ENCODE assay signal across 1 cellular context in genomic region chr19:35569281-35569781, GRCh38.
TF ChIP-seq lines count a peak whose summit lies in the region.

No MANE protein-coding gene starts in this region.

TF ChIP-seq in HepG2, 621 proteins besides CTCF, POLR2A, EP300 and RAD21 (continued from another document and continues in another):
- TF ChIP-seq ZNF235 (CRISPR knock-in tag; IDR thresholded peaks at IDR 0.05; ENCODE audit: borderline replicate concordance): no peak
- TF ChIP-seq, protein P1, sequence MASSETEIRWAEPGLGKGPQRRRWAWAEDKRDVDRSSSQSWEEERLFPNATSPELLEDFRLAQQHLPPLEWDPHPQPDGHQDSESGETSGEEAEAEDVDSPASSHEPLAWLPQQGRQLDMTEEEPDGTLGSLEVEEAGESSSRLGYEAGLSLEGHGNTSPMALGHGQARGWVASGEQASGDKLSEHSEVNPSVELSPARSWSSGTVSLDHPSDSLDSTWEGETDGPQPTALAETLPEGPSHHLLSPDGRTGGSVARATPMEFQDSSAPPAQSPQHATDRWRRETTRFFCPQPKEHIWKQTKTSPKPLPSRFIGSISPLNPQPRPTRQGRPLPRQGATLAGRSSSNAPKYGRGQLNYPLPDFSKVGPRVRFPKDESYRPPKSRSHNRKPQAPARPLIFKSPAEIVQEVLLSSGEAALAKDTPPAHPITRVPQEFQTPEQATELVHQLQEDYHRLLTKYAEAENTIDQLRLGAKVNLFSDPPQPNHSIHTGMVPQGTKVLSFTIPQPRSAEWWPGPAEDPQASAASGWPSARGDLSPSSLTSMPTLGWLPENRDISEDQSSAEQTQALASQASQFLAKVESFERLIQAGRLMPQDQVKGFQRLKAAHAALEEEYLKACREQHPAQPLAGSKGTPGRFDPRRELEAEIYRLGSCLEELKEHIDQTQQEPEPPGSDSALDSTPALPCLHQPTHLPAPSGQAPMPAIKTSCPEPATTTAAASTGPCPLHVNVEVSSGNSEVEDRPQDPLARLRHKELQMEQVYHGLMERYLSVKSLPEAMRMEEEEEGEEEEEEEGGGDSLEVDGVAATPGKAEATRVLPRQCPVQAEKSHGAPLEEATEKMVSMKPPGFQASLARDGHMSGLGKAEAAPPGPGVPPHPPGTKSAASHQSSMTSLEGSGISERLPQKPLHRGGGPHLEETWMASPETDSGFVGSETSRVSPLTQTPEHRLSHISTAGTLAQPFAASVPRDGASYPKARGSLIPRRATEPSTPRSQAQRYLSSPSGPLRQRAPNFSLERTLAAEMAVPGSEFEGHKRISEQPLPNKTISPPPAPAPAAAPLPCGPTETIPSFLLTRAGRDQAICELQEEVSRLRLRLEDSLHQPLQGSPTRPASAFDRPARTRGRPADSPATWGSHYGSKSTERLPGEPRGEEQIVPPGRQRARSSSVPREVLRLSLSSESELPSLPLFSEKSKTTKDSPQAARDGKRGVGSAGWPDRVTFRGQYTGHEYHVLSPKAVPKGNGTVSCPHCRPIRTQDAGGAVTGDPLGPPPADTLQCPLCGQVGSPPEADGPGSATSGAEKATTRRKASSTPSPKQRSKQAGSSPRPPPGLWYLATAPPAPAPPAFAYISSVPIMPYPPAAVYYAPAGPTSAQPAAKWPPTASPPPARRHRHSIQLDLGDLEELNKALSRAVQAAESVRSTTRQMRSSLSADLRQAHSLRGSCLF (CRISPR knock-in tag; IDR thresholded peaks at IDR 0.05; ENCODE audit: borderline replicate concordance): no peak
- no peak for TF ChIP-seq PCBP1 (IDR thresholded peaks at IDR 0.05; ENCODE audit: borderline replicate concordance, low read depth, low read length)
- TF ChIP-seq, protein P2, sequence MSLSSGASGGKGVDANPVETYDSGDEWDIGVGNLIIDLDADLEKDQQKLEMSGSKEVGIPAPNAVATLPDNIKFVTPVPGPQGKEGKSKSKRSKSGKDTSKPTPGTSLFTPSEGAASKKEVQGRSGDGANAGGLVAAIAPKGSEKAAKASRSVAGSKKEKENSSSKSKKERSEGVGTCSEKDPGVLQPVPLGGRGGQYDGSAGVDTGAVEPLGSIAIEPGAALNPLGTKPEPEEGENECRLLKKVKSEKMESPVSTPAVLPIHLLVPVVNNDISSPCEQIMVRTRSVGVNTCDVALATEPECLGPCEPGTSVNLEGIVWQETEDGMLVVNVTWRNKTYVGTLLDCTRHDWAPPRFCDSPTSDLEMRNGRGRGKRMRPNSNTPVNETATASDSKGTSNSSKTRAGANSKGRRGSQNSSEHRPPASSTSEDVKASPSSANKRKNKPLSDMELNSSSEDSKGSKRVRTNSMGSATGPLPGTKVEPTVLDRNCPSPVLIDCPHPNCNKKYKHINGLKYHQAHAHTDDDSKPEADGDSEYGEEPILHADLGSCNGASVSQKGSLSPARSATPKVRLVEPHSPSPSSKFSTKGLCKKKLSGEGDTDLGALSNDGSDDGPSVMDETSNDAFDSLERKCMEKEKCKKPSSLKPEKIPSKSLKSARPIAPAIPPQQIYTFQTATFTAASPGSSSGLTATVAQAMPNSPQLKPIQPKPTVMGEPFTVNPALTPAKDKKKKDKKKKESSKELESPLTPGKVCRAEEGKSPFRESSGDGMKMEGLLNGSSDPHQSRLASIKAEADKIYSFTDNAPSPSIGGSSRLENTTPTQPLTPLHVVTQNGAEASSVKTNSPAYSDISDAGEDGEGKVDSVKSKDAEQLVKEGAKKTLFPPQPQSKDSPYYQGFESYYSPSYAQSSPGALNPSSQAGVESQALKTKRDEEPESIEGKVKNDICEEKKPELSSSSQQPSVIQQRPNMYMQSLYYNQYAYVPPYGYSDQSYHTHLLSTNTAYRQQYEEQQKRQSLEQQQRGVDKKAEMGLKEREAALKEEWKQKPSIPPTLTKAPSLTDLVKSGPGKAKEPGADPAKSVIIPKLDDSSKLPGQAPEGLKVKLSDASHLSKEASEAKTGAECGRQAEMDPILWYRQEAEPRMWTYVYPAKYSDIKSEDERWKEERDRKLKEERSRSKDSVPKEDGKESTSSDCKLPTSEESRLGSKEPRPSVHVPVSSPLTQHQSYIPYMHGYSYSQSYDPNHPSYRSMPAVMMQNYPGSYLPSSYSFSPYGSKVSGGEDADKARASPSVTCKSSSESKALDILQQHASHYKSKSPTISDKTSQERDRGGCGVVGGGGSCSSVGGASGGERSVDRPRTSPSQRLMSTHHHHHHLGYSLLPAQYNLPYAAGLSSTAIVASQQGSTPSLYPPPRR (CRISPR knock-in tag; IDR thresholded peaks at IDR 0.05; ENCODE audit: borderline replicate concordance): peak; percentile 89
- TF ChIP-seq, protein P3, sequence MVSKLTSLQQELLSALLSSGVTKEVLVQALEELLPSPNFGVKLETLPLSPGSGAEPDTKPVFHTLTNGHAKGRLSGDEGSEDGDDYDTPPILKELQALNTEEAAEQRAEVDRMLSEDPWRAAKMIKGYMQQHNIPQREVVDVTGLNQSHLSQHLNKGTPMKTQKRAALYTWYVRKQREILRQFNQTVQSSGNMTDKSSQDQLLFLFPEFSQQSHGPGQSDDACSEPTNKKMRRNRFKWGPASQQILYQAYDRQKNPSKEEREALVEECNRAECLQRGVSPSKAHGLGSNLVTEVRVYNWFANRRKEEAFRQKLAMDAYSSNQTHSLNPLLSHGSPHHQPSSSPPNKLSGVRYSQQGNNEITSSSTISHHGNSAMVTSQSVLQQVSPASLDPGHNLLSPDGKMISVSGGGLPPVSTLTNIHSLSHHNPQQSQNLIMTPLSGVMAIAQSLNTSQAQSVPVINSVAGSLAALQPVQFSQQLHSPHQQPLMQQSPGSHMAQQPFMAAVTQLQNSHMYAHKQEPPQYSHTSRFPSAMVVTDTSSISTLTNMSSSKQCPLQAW (CRISPR knock-in tag; IDR thresholded peaks at IDR 0.05): no peak
- no peak for TF ChIP-seq ZNF777 (CRISPR knock-in tag; IDR thresholded peaks at IDR 0.05)
- no peak for TF ChIP-seq ZNF577 (CRISPR knock-in tag; IDR thresholded peaks at IDR 0.05; ENCODE audit: borderline replicate concordance, low read depth)
- TF ChIP-seq, protein P4, sequence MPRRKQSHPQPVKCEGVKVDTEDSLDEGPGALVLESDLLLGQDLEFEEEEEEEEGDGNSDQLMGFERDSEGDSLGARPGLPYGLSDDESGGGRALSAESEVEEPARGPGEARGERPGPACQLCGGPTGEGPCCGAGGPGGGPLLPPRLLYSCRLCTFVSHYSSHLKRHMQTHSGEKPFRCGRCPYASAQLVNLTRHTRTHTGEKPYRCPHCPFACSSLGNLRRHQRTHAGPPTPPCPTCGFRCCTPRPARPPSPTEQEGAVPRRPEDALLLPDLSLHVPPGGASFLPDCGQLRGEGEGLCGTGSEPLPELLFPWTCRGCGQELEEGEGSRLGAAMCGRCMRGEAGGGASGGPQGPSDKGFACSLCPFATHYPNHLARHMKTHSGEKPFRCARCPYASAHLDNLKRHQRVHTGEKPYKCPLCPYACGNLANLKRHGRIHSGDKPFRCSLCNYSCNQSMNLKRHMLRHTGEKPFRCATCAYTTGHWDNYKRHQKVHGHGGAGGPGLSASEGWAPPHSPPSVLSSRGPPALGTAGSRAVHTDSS (CRISPR knock-in tag; conservative IDR thresholded peaks at IDR 0.05): no peak
- TF ChIP-seq NR2F6 (IDR thresholded peaks at IDR 0.05): peak; percentile 93
- peak; percentile 97 for TF ChIP-seq NR2F6 (CRISPR knock-in tag; IDR thresholded peaks at IDR 0.05)
- TF ChIP-seq, protein P5, sequence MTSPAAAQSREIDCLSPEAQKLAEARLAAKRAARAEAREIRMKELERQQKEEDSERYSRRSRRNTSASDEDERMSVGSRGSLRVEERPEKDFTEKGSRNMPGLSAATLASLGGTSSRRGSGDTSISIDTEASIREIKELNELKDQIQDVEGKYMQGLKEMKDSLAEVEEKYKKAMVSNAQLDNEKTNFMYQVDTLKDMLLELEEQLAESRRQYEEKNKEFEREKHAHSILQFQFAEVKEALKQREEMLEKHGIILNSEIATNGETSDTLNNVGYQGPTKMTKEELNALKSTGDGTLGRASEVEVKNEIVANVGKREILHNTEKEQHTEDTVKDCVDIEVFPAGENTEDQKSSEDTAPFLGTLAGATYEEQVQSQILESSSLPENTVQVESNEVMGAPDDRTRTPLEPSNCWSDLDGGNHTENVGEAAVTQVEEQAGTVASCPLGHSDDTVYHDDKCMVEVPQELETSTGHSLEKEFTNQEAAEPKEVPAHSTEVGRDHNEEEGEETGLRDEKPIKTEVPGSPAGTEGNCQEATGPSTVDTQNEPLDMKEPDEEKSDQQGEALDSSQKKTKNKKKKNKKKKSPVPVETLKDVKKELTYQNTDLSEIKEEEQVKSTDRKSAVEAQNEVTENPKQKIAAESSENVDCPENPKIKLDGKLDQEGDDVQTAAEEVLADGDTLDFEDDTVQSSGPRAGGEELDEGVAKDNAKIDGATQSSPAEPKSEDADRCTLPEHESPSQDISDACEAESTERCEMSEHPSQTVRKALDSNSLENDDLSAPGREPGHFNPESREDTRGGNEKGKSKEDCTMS (CRISPR knock-in tag; conservative IDR thresholded peaks at IDR 0.05): no peak
- peak; percentile 42 for TF ChIP-seq XRCC5 (optimal IDR thresholded peaks at IDR 0.05; ENCODE audit: low read length)
- TF ChIP-seq IKZF4 (CRISPR knock-in tag; IDR thresholded peaks at IDR 0.05; ENCODE audit: borderline replicate concordance, low read depth, not compliant biosample characterization): no peak
- TF ChIP-seq, protein P6, sequence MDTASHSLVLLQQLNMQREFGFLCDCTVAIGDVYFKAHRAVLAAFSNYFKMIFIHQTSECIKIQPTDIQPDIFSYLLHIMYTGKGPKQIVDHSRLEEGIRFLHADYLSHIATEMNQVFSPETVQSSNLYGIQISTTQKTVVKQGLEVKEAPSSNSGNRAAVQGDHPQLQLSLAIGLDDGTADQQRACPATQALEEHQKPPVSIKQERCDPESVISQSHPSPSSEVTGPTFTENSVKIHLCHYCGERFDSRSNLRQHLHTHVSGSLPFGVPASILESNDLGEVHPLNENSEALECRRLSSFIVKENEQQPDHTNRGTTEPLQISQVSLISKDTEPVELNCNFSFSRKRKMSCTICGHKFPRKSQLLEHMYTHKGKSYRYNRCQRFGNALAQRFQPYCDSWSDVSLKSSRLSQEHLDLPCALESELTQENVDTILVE (CRISPR knock-in tag; IDR thresholded peaks at IDR 0.05): no peak
- TF ChIP-seq TBL1XR1 (IDR thresholded peaks at IDR 0.05; ENCODE audit: borderline replicate concordance, low read length, partially characterized antibody): no peak
- TF ChIP-seq ZNF724P (CRISPR knock-in tag; IDR thresholded peaks at IDR 0.05; ENCODE audit: borderline replicate concordance): no peak
- TF ChIP-seq ZNF101 (CRISPR knock-in tag; IDR thresholded peaks at IDR 0.05; ENCODE audit: borderline replicate concordance, low read depth): no peak
- no peak for TF ChIP-seq ZNF431 (CRISPR knock-in tag; IDR thresholded peaks at IDR 0.05; ENCODE audit: borderline replicate concordance, low read depth)
- no peak for TF ChIP-seq FIP1L1 (IDR thresholded peaks at IDR 0.05; ENCODE audit: borderline replicate concordance, insufficient read depth, low read depth, low read length)
- no peak for TF ChIP-seq ZNF260 (CRISPR knock-in tag; IDR thresholded peaks at IDR 0.05; ENCODE audit: borderline replicate concordance, low read depth)
- no peak for TF ChIP-seq FOXM1 (CRISPR knock-in tag; IDR thresholded peaks at IDR 0.05)
- TF ChIP-seq KLF11 (CRISPR knock-in tag; IDR thresholded peaks at IDR 0.05): no peak
- no peak for TF ChIP-seq ZKSCAN1 (IDR thresholded peaks at IDR 0.05; ENCODE audit: low read length)
- TF ChIP-seq, protein P7, sequence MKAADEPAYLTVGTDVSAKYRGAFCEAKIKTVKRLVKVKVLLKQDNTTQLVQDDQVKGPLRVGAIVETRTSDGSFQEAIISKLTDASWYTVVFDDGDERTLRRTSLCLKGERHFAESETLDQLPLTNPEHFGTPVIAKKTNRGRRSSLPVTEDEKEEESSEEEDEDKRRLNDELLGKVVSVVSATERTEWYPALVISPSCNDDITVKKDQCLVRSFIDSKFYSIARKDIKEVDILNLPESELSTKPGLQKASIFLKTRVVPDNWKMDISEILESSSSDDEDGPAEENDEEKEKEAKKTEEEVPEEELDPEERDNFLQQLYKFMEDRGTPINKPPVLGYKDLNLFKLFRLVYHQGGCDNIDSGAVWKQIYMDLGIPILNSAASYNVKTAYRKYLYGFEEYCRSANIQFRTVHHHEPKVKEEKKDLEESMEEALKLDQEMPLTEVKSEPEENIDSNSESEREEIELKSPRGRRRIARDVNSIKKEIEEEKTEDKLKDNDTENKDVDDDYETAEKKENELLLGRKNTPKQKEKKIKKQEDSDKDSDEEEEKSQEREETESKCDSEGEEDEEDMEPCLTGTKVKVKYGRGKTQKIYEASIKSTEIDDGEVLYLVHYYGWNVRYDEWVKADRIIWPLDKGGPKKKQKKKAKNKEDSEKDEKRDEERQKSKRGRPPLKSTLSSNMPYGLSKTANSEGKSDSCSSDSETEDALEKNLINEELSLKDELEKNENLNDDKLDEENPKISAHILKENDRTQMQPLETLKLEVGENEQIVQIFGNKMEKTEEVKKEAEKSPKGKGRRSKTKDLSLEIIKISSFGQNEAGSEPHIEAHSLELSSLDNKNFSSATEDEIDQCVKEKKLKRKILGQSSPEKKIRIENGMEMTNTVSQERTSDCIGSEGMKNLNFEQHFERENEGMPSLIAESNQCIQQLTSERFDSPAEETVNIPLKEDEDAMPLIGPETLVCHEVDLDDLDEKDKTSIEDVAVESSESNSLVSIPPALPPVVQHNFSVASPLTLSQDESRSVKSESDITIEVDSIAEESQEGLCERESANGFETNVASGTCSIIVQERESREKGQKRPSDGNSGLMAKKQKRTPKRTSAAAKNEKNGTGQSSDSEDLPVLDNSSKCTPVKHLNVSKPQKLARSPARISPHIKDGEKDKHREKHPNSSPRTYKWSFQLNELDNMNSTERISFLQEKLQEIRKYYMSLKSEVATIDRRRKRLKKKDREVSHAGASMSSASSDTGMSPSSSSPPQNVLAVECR (CRISPR knock-in tag; IDR thresholded peaks at IDR 0.05; ENCODE audit: borderline replicate concordance): peak; percentile 58; the same call in 1 of the 2 replicates
- TF ChIP-seq ZNF124 (CRISPR knock-in tag; IDR thresholded peaks at IDR 0.05): no peak
- peak; percentile 17; the same call in 1 of the 2 replicates for TF ChIP-seq MYC (CRISPR knock-in tag; IDR thresholded peaks at IDR 0.05; ENCODE audit: borderline replicate concordance)
- no peak for TF ChIP-seq ATM (IDR thresholded peaks at IDR 0.05; ENCODE audit: borderline replicate concordance)
- TF ChIP-seq ZNF883 (CRISPR knock-in tag; IDR thresholded peaks at IDR 0.05; ENCODE audit: not compliant biosample characterization): no peak
- TF ChIP-seq SP2 (CRISPR knock-in tag; IDR thresholded peaks at IDR 0.05): no peak
- no peak for TF ChIP-seq ZNF326 (CRISPR knock-in tag; IDR thresholded peaks at IDR 0.05; ENCODE audit: borderline replicate concordance)
- TF ChIP-seq ZSCAN20 (CRISPR knock-in tag; IDR thresholded peaks at IDR 0.05; ENCODE audit: borderline replicate concordance): no peak
- no peak for TF ChIP-seq PLRG1 (conservative IDR thresholded peaks at IDR 0.05)
- TF ChIP-seq RXRA (CRISPR knock-in tag; IDR thresholded peaks at IDR 0.05): peak; percentile 99
- no peak for TF ChIP-seq CHD2 (IDR thresholded peaks at IDR 0.05; ENCODE audit: low read depth, low read length)
- TF ChIP-seq TEF (CRISPR knock-in tag; IDR thresholded peaks at IDR 0.05): no peak
- peak; percentile 44; the same call in 1 of the 2 replicates for TF ChIP-seq SIX1 (CRISPR knock-in tag; IDR thresholded peaks at IDR 0.05; ENCODE audit: borderline replicate concordance)
- TF ChIP-seq ZNF17 (CRISPR knock-in tag; IDR thresholded peaks at IDR 0.05): no peak
- no peak for TF ChIP-seq ZNF768 (CRISPR knock-in tag; IDR thresholded peaks at IDR 0.05)
- TF ChIP-seq BCL6 (CRISPR knock-in tag; IDR thresholded peaks at IDR 0.05): peak; percentile 86
- no peak for TF ChIP-seq ZNF737 (CRISPR knock-in tag; IDR thresholded peaks at IDR 0.05; ENCODE audit: borderline replicate concordance)
